Comparison of ENCODE assay signal across 28 cellular contexts in the genomic region with DNA sequence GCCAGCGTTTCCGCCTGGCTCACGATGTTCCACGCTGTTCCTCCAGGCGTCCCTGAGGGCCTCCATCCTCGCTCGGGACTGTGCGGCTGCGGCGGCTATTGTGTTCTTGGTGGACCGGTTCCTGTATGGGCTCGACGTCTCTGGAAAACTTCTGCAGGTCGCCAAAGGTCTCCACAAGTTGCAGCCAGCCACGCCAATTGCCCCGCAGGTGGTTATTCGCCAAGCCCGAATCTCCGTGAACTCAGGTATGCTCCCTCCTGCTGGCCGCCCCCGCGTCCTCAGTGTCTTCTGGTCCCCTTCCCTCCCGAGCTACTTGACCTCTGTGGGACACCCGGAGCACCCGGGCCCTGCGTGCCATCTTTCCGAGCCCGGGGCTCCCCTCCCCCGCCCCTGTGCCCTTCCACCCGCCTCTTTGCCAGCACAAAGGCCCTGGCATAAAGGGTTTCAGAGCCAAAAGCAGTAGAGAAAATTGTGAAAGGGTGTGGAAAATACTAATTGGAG.
A peak's percentile ranks its signal among the peaks of the same experiment; 100 is the strongest.
DNase-seq lines count a peak whose midpoint lies in the region; ATAC-seq and TF ChIP-seq lines count a peak whose summit lies in the region.
"Had no signal": no experiment of that assay in that cellular context is flagged by ENCODE, and none has a peak within 500 bp of the region (broad histone marks: within the 10 kb centered on the region; RNA-seq: fewer than 3 reads in every experiment).

No MANE protein-coding gene starts in this region.

- H3K27ac Mint-ChIP-seq in brain = peak overlapping the region in 3 of 5 experiments; percentile 3 to 85 (median 14)
- H3K27ac Mint-ChIP-seq in activated T-cell treated with anti-CD3 and anti-CD28 coated beads, Interleukin-2, amount 50 U/mL, for 24 hours = no peak overlapping the region
- H3K27ac Mint-ChIP-seq: activated CD4-positive, alpha-beta memory T cell treated with anti-CD3 and anti-CD28 coated beads, Interleukin-2, amount 10 ng/mL, durations not matched to agents 7 days and 5 days; activated naive CD4-positive, alpha-beta T cell treated with anti-CD3 and anti-CD28 coated beads, Interleukin-2, amount 50 U/mL, for 24 hours; activated T-helper 17 cell treated with anti-CD3 and anti-CD28 coated beads, Interleukin-2, amount 50 U/mL, for 72 hours; CD4-positive, alpha-beta memory T cell; immature natural killer cell; naive thymus-derived CD4-positive, alpha-beta T cell; T-cell had no signal

- peaks cover 22% of the 10 kb centered on the region for H3K36me3 Mint-ChIP-seq in brain
- H3K36me3 Mint-ChIP-seq in activated T-cell treated with anti-CD3 and anti-CD28 coated beads, Interleukin-2, amount 50 U/mL, for 24 hours (ENCODE audit: low read depth) = peaks cover 35% of the 10 kb centered on the region
- H3K36me3 Mint-ChIP-seq: immature natural killer cell had no signal

- peak overlapping the region; percentile 28; the same call in 1 of the 2 replicates for H3K4me3 ChIP-seq in iPS-18c (ENCODE audit: insufficient read depth, low read depth, low read length)
- H3K4me3 ChIP-seq: K562, left lung, SJSA1, stomach, tibial nerve had no signal

- H3K4me1 Mint-ChIP-seq in brain = peaks cover 32% of the 10 kb centered on the region
- H3K4me1 Mint-ChIP-seq in activated T-cell treated with anti-CD3 and anti-CD28 coated beads, Interleukin-2, amount 50 U/mL, for 24 hours (ENCODE audit: low read depth) = no peaks in the 10 kb centered on the region
- H3K4me1 Mint-ChIP-seq: activated CD4-positive, alpha-beta memory T cell treated with anti-CD3 and anti-CD28 coated beads, Interleukin-2, amount 10 ng/mL, durations not matched to agents 7 days and 5 days; activated naive CD4-positive, alpha-beta T cell treated with anti-CD3 and anti-CD28 coated beads, Interleukin-2, amount 50 U/mL, for 24 hours; activated T-helper 17 cell treated with anti-CD3 and anti-CD28 coated beads, Interleukin-2, amount 50 U/mL, for 72 hours; CD4-positive, alpha-beta memory T cell; immature natural killer cell; T-cell had no signal

- H3K27me3 Mint-ChIP-seq in brain = no peaks in the 10 kb centered on the region
- no peaks in the 10 kb centered on the region for H3K27me3 Mint-ChIP-seq in activated T-cell treated with anti-CD3 and anti-CD28 coated beads, Interleukin-2, amount 50 U/mL, for 24 hours
- H3K27me3 Mint-ChIP-seq: activated CD4-positive, alpha-beta memory T cell treated with anti-CD3 and anti-CD28 coated beads, Interleukin-2, amount 10 ng/mL, durations not matched to agents 7 days and 5 days; activated naive CD4-positive, alpha-beta T cell treated with anti-CD3 and anti-CD28 coated beads, Interleukin-2, amount 50 U/mL, for 24 hours; activated T-helper 17 cell treated with anti-CD3 and anti-CD28 coated beads, Interleukin-2, amount 50 U/mL, for 72 hours; CD4-positive, alpha-beta memory T cell; naive thymus-derived CD4-positive, alpha-beta T cell; T-cell had no signal

- TF ChIP-seq CTCF in brain (conservative IDR thresholded peaks at IDR 0.05) = no peak

- H3K9me3 ChIP-seq in iPS-18c (ENCODE audit: control insufficient read depth, insufficient read depth, low read length) = no peaks in the 10 kb centered on the region
- H3K9me3 ChIP-seq: left lung, SJSA1 had no signal

- intact Hi-C loops in left cardiac atrium (cut with DNase I) (no loop called here), Right ventricle myocardium superior (cut with DNase I) (no loop called here)

- peak overlapping the region in 3 of 5 experiments; percentile 46 to 81 (median 77) for H3K4me3 Mint-ChIP-seq in brain
- no peak overlapping the region for H3K4me3 Mint-ChIP-seq in activated T-cell treated with anti-CD3 and anti-CD28 coated beads, Interleukin-2, amount 50 U/mL, for 24 hours
- H3K4me3 Mint-ChIP-seq: activated CD4-positive, alpha-beta memory T cell treated with anti-CD3 and anti-CD28 coated beads, Interleukin-2, amount 10 ng/mL, durations not matched to agents 7 days and 5 days; activated naive CD4-positive, alpha-beta T cell treated with anti-CD3 and anti-CD28 coated beads, Interleukin-2, amount 50 U/mL, for 24 hours; activated T-helper 17 cell treated with anti-CD3 and anti-CD28 coated beads, Interleukin-2, amount 50 U/mL, for 72 hours; CD4-positive, alpha-beta memory T cell; immature natural killer cell; naive thymus-derived CD4-positive, alpha-beta T cell; T-cell had no signal

- ATAC-seq in left cardiac atrium (no peak), Right ventricle myocardium superior (ENCODE audit: poor library complexity) (no peak), GM18867 (IDR thresholded peaks at IDR 0.05; ENCODE audit: unreplicated experiment) (no peak)
- ATAC-seq: activated T-helper 17 cell treated with anti-CD3 and anti-CD28 coated beads, Interleukin-2, amount 50 U/mL, for 72 hours; K562; left lung; naive thymus-derived CD4-positive, alpha-beta T cell; T-cell had no signal

- peaks cover 3 to 25% (median 14%) of the 10 kb centered on the region in 5 experiments for H3K9me3 Mint-ChIP-seq in brain
- peaks cover 4% of the 10 kb centered on the region for H3K9me3 Mint-ChIP-seq in activated T-cell treated with anti-CD3 and anti-CD28 coated beads, Interleukin-2, amount 50 U/mL, for 24 hours
- H3K9me3 Mint-ChIP-seq: activated naive CD4-positive, alpha-beta T cell treated with anti-CD3 and anti-CD28 coated beads, Interleukin-2, amount 50 U/mL, for 24 hours; activated T-helper 17 cell treated with anti-CD3 and anti-CD28 coated beads, Interleukin-2, amount 50 U/mL, for 72 hours; immature natural killer cell had no signal

- peak; percentile 19 for DNase-seq in left cardiac atrium
- no peak for DNase-seq in Right ventricle myocardium superior
- DNase-seq in retina = peak; percentile 60
- DNase-seq in activated T-cell treated with anti-CD3 and anti-CD28 coated beads, Interleukin-2, amount 50 U/mL, for 24 hours = no peak
- DNase-seq in T-helper 9 cell = no peak
- DNase-seq: activated CD4-positive, alpha-beta memory T cell treated with anti-CD3 and anti-CD28 coated beads, Interleukin-2, amount 10 ng/mL, durations not matched to agents 7 days and 5 days; activated CD8-positive, alpha-beta memory T cell treated with anti-CD3 and anti-CD28 coated beads, Interleukin-2, amount 50 U/mL, for 48 hours; CD4-positive, alpha-beta memory T cell; cerebellar nuclear complex; immature natural killer cell; midbrain; naive thymus-derived CD4-positive, alpha-beta T cell; NCI-H1105 treated with DMSO at 0.1 percent for 48 hours; NCI-H1930; NCI-H226; small intestine; stimulated activated CD8-positive, alpha-beta memory T cell treated with anti-CD3 and anti-CD28 coated beads, Interleukin-4, amount 100 ng/mL, for 48 hours; stomach; T-cell had no signal

Comparison
In these comparisons a context has a peak if more than half of its experiments do, and no peak if none do; other contexts are left out.
1. DNase-seq: peak in left cardiac atrium (single experiment) and retina (single experiment); none in Right ventricle myocardium superior (single experiment), activated T-cell treated with anti-CD3 and anti-CD28 coated beads, Interleukin-2, amount 50 U/mL, for 24 hours (single experiment) and T-helper 9 cell (single experiment).